Comparison of ENCODE assay signal across 25 cellular contexts in the genomic region with DNA sequence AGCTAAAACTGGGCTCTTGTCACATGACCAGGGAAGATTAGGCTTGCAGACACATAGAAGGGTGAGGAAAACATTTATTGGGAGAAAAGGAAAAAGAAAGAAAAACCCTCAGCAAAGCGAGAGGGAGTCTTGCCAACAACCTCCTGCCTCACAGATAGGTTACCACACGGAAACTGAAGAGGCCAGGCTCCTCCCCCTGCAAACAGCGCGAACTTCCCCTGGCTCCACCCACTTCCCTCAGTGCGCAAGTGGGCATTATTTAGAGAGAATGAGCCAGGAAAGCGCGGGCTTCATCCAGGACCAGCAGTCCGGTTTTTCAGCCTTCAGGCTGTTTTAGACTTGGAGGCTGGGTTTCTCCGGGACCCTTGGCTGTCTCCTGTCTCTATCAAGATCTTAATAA.
"Had no signal": no experiment of that assay in that cellular context is flagged by ENCODE, and none has a peak within 500 bp of the region (broad histone marks: within the 10 kb centered on the region; RNA-seq: fewer than 3 reads in every experiment).

No MANE protein-coding gene starts in this region.

- ATAC-seq: activated CD4-positive, alpha-beta T cell treated with anti-CD3 and anti-CD28 coated beads for 36 hours; activated T-cell treated with anti-CD3 and anti-CD28 coated beads, Interleukin-2, amount 50 U/mL, for 72 hours; body of pancreas; T-cell had no signal

- H3K4me3 ChIP-seq: adrenal gland, body of pancreas, SK-N-MC had no signal

- H3K4me1 ChIP-seq: body of pancreas had no signal

- H3K27me3 ChIP-seq: adrenal gland, body of pancreas had no signal

- H3K27ac ChIP-seq: body of pancreas, SK-N-MC, VCaP had no signal

- H3K36me3 ChIP-seq: adrenal gland had no signal

- H3K9me3 ChIP-seq: adrenal gland, body of pancreas had no signal

- DNase-seq: activated CD4-positive, alpha-beta memory T cell treated with anti-CD3 and anti-CD28 coated beads, Interleukin-2, amount 10 ng/mL, durations not matched to agents 7 days and 5 days; activated CD4-positive, alpha-beta T cell treated with anti-CD3 and anti-CD28 coated beads for 36 hours; activated CD4-positive, alpha-beta T cell treated with anti-CD3 and anti-CD28 coated beads, Interleukin-2, amount 50 U/mL, for 1 hour; activated gamma-delta T cell treated with Interleukin-2 at 50 U/mL for 16 hours; activated naive CD4-positive, alpha-beta T cell treated with anti-CD3 and anti-CD28 coated beads, Interleukin-2, amount 10 ng/mL, durations not matched to agents 7 days and 5 days; activated naive CD8-positive, alpha-beta T cell treated with anti-CD3 and anti-CD28 coated beads, Interleukin-2, amount 10 ng/mL, durations not matched to agents 7 days and 5 days; activated T-cell treated with anti-CD3 and anti-CD28 coated beads for 4 hours; activated T-cell treated with anti-CD3 and anti-CD28 coated beads, Interleukin-2, amount 50 U/mL, for 72 hours; adrenal gland; anterior cingulate cortex; body of pancreas; Kasumi-1; KBM-7; NCI-H1048; NCI-H1417; NCI-H1694; NCI-H2081; NCI-H446; NCI-H524; SIG-M5; T-cell; T-helper 2 cell; T1000 had no signal
